1 cellular context compared by ENCODE assay signal in the genomic region with DNA sequence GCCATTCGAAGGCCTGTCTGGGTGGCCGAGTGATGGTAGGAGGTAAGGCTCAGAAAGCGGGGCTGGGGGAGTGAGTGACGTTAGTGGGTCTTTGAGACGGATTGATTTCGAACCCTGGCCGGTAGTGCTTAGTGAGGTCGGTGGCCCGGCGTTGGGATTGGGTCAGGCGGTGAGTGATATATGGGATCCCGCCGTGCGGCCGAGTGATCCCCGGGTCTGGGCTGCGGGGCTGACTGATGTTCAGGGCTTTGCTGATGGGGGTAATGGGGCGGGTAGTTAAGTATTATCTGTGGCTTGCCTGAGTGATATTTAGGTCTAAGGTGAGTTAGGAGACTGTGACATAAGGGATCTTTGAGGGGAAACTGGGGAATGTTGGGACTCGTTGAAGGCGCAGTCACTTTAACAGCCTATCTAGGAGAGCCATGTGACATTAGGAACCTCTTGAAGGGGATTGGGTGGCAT.
A peak's percentile ranks its signal among the peaks of the same experiment; 100 is the strongest.
TF ChIP-seq lines count a peak whose summit lies in the region.

No MANE protein-coding gene starts in this region.

TF ChIP-seq in endothelial cell of umbilical vein, 7 proteins besides CTCF, POLR2A, EP300 and RAD21:
- no peak for TF ChIP-seq FOS (IDR thresholded peaks at IDR 0.05; ENCODE audit: borderline replicate concordance, insufficient read depth, low read length)
- TF ChIP-seq POLR2AphosphoS5 (IDR thresholded peaks at IDR 0.05; ENCODE audit: insufficient read depth, low read depth, low read length) = no peak
- peak; percentile 3 for TF ChIP-seq GATA2 (IDR thresholded peaks at IDR 0.05; ENCODE audit: insufficient read depth, insufficient read length, low read depth, low read length)
TF ChIP-seq in endothelial cell of umbilical vein: peak in this region for 1.
